Comparison of ENCODE assay signal across 9 cellular contexts in genomic region chr4:80566203-80566872, GRCh38.
DNase-seq lines count a peak whose midpoint lies in the region; ATAC-seq and TF ChIP-seq lines count a peak whose summit lies in the region.
"Had no signal": no experiment of that assay in that cellular context is flagged by ENCODE, and none has a peak within 500 bp of the region (broad histone marks: within the 10 kb centered on the region; RNA-seq: fewer than 3 reads in every experiment).

No MANE protein-coding gene starts in this region.

- H3K4me1 Mint-ChIP-seq in activated CD8-positive, alpha-beta T cell treated with anti-CD3 and anti-CD28 coated beads for 36 hours (ENCODE audit: low read depth), result peaks cover 6% of the 10 kb centered on the region
- H3K4me1 Mint-ChIP-seq in neural progenitor cell, result peaks cover 2% of the 10 kb centered on the region
- H3K4me1 Mint-ChIP-seq: IgD-negative memory B cell had no signal

- CTCF ChIA-PET in activated CD8-positive, alpha-beta T cell treated with anti-CD3 and anti-CD28 coated beads for 36 hours (lab: Charles Lee), result no interaction called here

- H3K9me3 ChIP-seq in neural progenitor cell (ENCODE audit: low read depth), result no peaks in the 10 kb centered on the region

- no peaks in the 10 kb centered on the region for H3K79me2 ChIP-seq in neural progenitor cell (ENCODE audit: low read depth)

- H3K4me3 Mint-ChIP-seq in activated CD8-positive, alpha-beta T cell treated with anti-CD3 and anti-CD28 coated beads for 36 hours, result peak overlapping the region; percentile 5
- no peak overlapping the region for H3K4me3 Mint-ChIP-seq in neural progenitor cell

- H3K27ac ChIP-seq in neural progenitor cell, result no peak overlapping the region

- H4K20me1 ChIP-seq in neural progenitor cell (ENCODE audit: low read depth), result no peaks in the 10 kb centered on the region

- no peak overlapping the region for H3K4me2 ChIP-seq in neural progenitor cell

- H3K9ac ChIP-seq in neural progenitor cell, result no peak overlapping the region

- no peaks in the 10 kb centered on the region for H3K27me3 Mint-ChIP-seq in activated CD8-positive, alpha-beta T cell treated with anti-CD3 and anti-CD28 coated beads for 36 hours
- no peaks in the 10 kb centered on the region for H3K27me3 Mint-ChIP-seq in neural progenitor cell (ENCODE audit: insufficient read depth, low read depth)

- no peaks in the 10 kb centered on the region for H3K36me3 ChIP-seq in neural progenitor cell

- no peak for TF ChIP-seq CTCF in activated CD8-positive, alpha-beta T cell treated with anti-CD3 and anti-CD28 coated beads for 36 hours (IDR thresholded peaks at IDR 0.05)
- no peak for TF ChIP-seq CTCF in neural progenitor cell (IDR thresholded peaks at IDR 0.05)

- no peak overlapping the region for H3K27ac Mint-ChIP-seq in activated CD8-positive, alpha-beta T cell treated with anti-CD3 and anti-CD28 coated beads for 36 hours
- H3K27ac Mint-ChIP-seq in neural progenitor cell, result no peak overlapping the region
- H3K27ac Mint-ChIP-seq: IgD-negative memory B cell had no signal

- H3F3A ChIP-seq in neural progenitor cell (ENCODE audit: low read depth), result no peaks in the 10 kb centered on the region

- DNase-seq in EH (ENCODE audit: low read depth), result peak; percentile 5
- DNase-seq in NCI-H2081 (lab: John Stamatoyannopoulos, UW), result peak; percentile 5 to 47
- DNase-seq in activated CD8-positive, alpha-beta T cell treated with anti-CD3 and anti-CD28 coated beads for 36 hours, result no peak
- DNase-seq in neural progenitor cell (ENCODE audit: low spot score), result no peak
- DNase-seq in inferior parietal cortex (ENCODE audit: extremely low spot score), result no peak

- POLR2A ChIA-PET in activated CD8-positive, alpha-beta T cell treated with anti-CD3 and anti-CD28 coated beads for 36 hours (lab: Charles Lee), result no interaction called here

- H3K4me1 ChIP-seq in neural progenitor cell, result peaks cover 11% of the 10 kb centered on the region

- H2AFZ ChIP-seq in neural progenitor cell (replicated peaks), result peak overlapping the region; percentile 59

- intact Hi-C loops in activated CD8-positive, alpha-beta T cell treated with anti-CD3 and anti-CD28 coated beads for 36 hours (cut with micrococcal nuclease), result no loop called here

- peaks cover 6% of the 10 kb centered on the region for H3K9me3 Mint-ChIP-seq in activated CD8-positive, alpha-beta T cell treated with anti-CD3 and anti-CD28 coated beads for 36 hours
- no peaks in the 10 kb centered on the region for H3K9me3 Mint-ChIP-seq in neural progenitor cell

- no peak for ATAC-seq in activated CD8-positive, alpha-beta T cell treated with anti-CD3 and anti-CD28 coated beads for 36 hours
- ATAC-seq in HG03439 (IDR thresholded peaks at IDR 0.05; ENCODE audit: unreplicated experiment) (no peak), HG03045 (IDR thresholded peaks at IDR 0.05; ENCODE audit: unreplicated experiment) (no peak), GM19463 (IDR thresholded peaks at IDR 0.05; ENCODE audit: unreplicated experiment) (no peak)

- no peaks in the 10 kb centered on the region for H3K36me3 Mint-ChIP-seq in activated CD8-positive, alpha-beta T cell treated with anti-CD3 and anti-CD28 coated beads for 36 hours (ENCODE audit: low read depth)
- H3K36me3 Mint-ChIP-seq in neural progenitor cell, result no peaks in the 10 kb centered on the region
- H3K36me3 Mint-ChIP-seq: IgD-negative memory B cell had no signal

- H3K4me3 ChIP-seq in neural progenitor cell, result no peak overlapping the region

- no peaks in the 10 kb centered on the region for H3K27me3 ChIP-seq in neural progenitor cell

Comparison
In these comparisons a context has a peak if more than half of its experiments do, and no peak if none do; other contexts are left out.
1. DNase-seq: peak in EH (single experiment) and NCI-H2081 (2 of 2); none in activated CD8-positive, alpha-beta T cell treated with anti-CD3 and anti-CD28 coated beads for 36 hours (single experiment), neural progenitor cell (single experiment) and inferior parietal cortex (single experiment).